ENCODE assay signal across 29 cellular contexts in the genomic region with DNA sequence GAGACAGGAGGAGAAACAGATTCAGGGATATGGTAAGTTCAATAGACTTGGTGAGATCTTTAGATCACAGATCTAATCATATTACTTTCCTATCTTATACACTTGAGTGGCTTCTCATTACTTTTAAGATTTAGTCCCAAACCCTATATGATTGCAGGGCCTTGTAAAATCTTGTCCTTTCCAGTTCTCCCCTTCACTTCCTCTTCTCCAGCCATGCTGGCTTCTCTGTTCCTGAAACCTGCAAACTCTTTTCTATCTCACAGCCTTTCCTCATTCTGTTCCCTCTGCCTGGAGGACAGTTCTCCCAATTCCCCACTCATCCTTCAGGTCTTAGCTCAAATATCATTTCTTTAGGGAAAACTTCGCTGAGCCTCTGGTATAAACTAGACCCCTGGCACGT.
"Had no signal": no experiment of that assay in that cellular context is flagged by ENCODE, and none has a peak within 500 bp of the region (broad histone marks: within the 10 kb centered on the region; RNA-seq: fewer than 3 reads in every experiment).

No MANE protein-coding gene starts in this region.

- H3K4me2 ChIP-seq: hepatocyte, smooth muscle cell had no signal

- H3K9ac ChIP-seq: parathyroid adenoma had no signal

- H3K27me3 ChIP-seq: ascending aorta, cardiac muscle cell, colonic mucosa, gastroesophageal sphincter, hepatocyte, stomach, thyroid gland had no signal

- H3K27ac ChIP-seq: ascending aorta, cardiac muscle cell, colonic mucosa, gastroesophageal sphincter, hepatocyte, left ventricle myocardium inferior, parathyroid adenoma, psoas muscle, stomach, thyroid gland had no signal

- H3K9me3 ChIP-seq: ascending aorta, colonic mucosa, gastroesophageal sphincter, left ventricle myocardium inferior, psoas muscle, stomach, thyroid gland had no signal

- H2AFZ ChIP-seq: hepatocyte, parathyroid adenoma had no signal

- DNase-seq: activated CD4-positive, alpha-beta memory T cell treated with anti-CD3 and anti-CD28 coated beads for 36 hours; activated CD4-positive, alpha-beta T cell treated with anti-CD3 and anti-CD28 coated beads, Interleukin-2, amount 10 ng/mL, durations not matched to agents 24 days and 14 days; activated CD4-positive, CD25-positive, alpha-beta regulatory T cell treated with anti-CD3 and anti-CD28 coated beads, Interleukin-2, amount 50 U/mL, for 72 hours; activated CD8-positive, alpha-beta memory T cell treated with anti-CD3 and anti-CD28 coated beads, Interleukin-2, amount 50 U/mL, for 4 hours; activated gamma-delta T cell; activated naive CD4-positive, alpha-beta T cell treated with anti-CD3 and anti-CD28 coated beads, Interleukin-2, amount 10 ng/mL, durations not matched to agents 7 days and 5 days; activated naive CD8-positive, alpha-beta T cell treated with anti-CD3 and anti-CD28 coated beads, Interleukin-2, amount 10 ng/mL, durations not matched to agents 7 days and 5 days; activated T-cell treated with anti-CD3 and anti-CD28 coated beads, Interleukin-2, amount 50 U/mL, for 1 hour; cerebellar nuclear complex; colonic mucosa; effector memory CD4-positive, alpha-beta T cell; islet precursor cell; left ventricle myocardium inferior; naive B cell; nucleus accumbens; psoas muscle; stimulated activated CD4-positive, alpha-beta T cell treated with anti-CD3 and anti-CD28 coated beads, Interleukin-1b, Interleukin-23, amount 100 ng/mL, for 48 hours; stimulated activated CD4-positive, alpha-beta T cell treated with anti-CD3 and anti-CD28 coated beads, Interleukin-4, amount 100 ng/mL, for 4 hours; stimulated activated CD8-positive, alpha-beta memory T cell treated with anti-CD3 and anti-CD28 coated beads, Interleukin-4, amount 100 ng/mL, for 48 hours; stomach; T1000; thyroid gland had no signal

- H3K4me1 ChIP-seq: ascending aorta, colonic mucosa, gastroesophageal sphincter, left ventricle myocardium inferior, parathyroid adenoma, psoas muscle, thyroid gland had no signal

- H3K36me3 ChIP-seq: ascending aorta, cardiac muscle cell, colonic mucosa, gastroesophageal sphincter, left ventricle myocardium inferior, stomach, thyroid gland had no signal

- H3K4me3 ChIP-seq: ascending aorta, cardiac muscle cell, colonic mucosa, gastroesophageal sphincter, hepatocyte, left ventricle myocardium inferior, lung, psoas muscle, smooth muscle cell, stomach, thyroid gland had no signal
